ENCODE assay signal across 21 cellular contexts in genomic region chr2:20322527-20323300, GRCh38. TPM values are rescaled to one million over a fixed set of nuclear protein-coding genes. Genes with fewer than 3 reads are reported as not detected.
DNase-seq lines count a peak whose midpoint lies in the region; ATAC-seq, FAIRE-seq and TF ChIP-seq lines count a peak whose summit lies in the region.
"Had no signal": no experiment of that assay in that cellular context is flagged by ENCODE, and none has a peak within 500 bp of the region (broad histone marks: within the 10 kb centered on the region; RNA-seq: fewer than 3 reads in every experiment).

No MANE protein-coding gene starts in this region.

- H3K4me3 Mint-ChIP-seq in CD14-positive monocyte: no peak overlapping the region
- H3K4me3 Mint-ChIP-seq in CD8-positive, alpha-beta T cell: no peak overlapping the region
- H3K4me3 Mint-ChIP-seq in activated CD4-positive, alpha-beta memory T cell treated with anti-CD3 and anti-CD28 coated beads for 36 hours: no peak overlapping the region
- H3K4me3 Mint-ChIP-seq: brain had no signal

- peaks cover 53 to 74% of the 10 kb centered on the region in 2 donors for H3K36me3 Mint-ChIP-seq in CD14-positive monocyte
- peaks cover 73% of the 10 kb centered on the region for H3K36me3 Mint-ChIP-seq in CD8-positive, alpha-beta T cell
- H3K36me3 Mint-ChIP-seq in activated CD4-positive, alpha-beta memory T cell treated with anti-CD3 and anti-CD28 coated beads for 36 hours: peaks cover 47% of the 10 kb centered on the region

- peaks cover 5% of the 10 kb centered on the region for H3K4me1 Mint-ChIP-seq in CD14-positive monocyte
- H3K4me1 Mint-ChIP-seq in CD8-positive, alpha-beta T cell (ENCODE audit: low read depth): peaks cover 69% of the 10 kb centered on the region
- H3K4me1 Mint-ChIP-seq in activated CD4-positive, alpha-beta memory T cell treated with anti-CD3 and anti-CD28 coated beads for 36 hours (ENCODE audit: low read depth): peaks cover 60% of the 10 kb centered on the region

- H3K27me3 Mint-ChIP-seq in CD14-positive monocyte (ENCODE audit: low read depth in 3 of 3): no peaks in the 10 kb centered on the region
- H3K27me3 Mint-ChIP-seq in CD8-positive, alpha-beta T cell (ENCODE audit: low read depth): no peaks in the 10 kb centered on the region
- no peaks in the 10 kb centered on the region for H3K27me3 Mint-ChIP-seq in activated CD4-positive, alpha-beta memory T cell treated with anti-CD3 and anti-CD28 coated beads for 36 hours
- H3K27me3 Mint-ChIP-seq: brain had no signal

- H3K4me1 ChIP-seq in CD8-positive, alpha-beta T cell (ENCODE audit: insufficient read depth, low read length): peaks cover 29% of the 10 kb centered on the region
- H3K4me1 ChIP-seq in kidney (ENCODE audit: control insufficient read depth in 1 of 2, insufficient read depth in 1 of 2, low read depth in 1 of 2, low read length in 2 of 2): no peaks in the 10 kb centered on the region

- CTCF ChIA-PET in CD8-positive, alpha-beta T cell (lab: Charles Lee): interaction anchor here (0.8 to 1.3 kb wide), 3 partner anchors 27 to 59 kb away, joined by 3 read pairs; no protein-coding TSS in a partner anchor
- CTCF ChIA-PET in activated CD4-positive, alpha-beta memory T cell treated with anti-CD3 and anti-CD28 coated beads for 36 hours (lab: Charles Lee): interaction anchor here (1.5 kb wide), 1 partner anchor 320 kb away, joined by 4 read pairs; no protein-coding TSS in a partner anchor

- FAIRE-seq in kidney (lab: Jason Lieb, UNC): no peak
- FAIRE-seq: TTC549 had no signal

- H3K9me3 Mint-ChIP-seq in CD14-positive monocyte: no peaks in the 10 kb centered on the region
- H3K9me3 Mint-ChIP-seq in CD8-positive, alpha-beta T cell: no peaks in the 10 kb centered on the region
- H3K9me3 Mint-ChIP-seq in activated CD4-positive, alpha-beta memory T cell treated with anti-CD3 and anti-CD28 coated beads for 36 hours: no peaks in the 10 kb centered on the region
- H3K9me3 Mint-ChIP-seq: brain had no signal

- no peak for DNase-seq in CD14-positive monocyte (ENCODE audit: low spot score)
- no peak for DNase-seq in CD8-positive, alpha-beta T cell
- no peak for DNase-seq in activated CD4-positive, alpha-beta memory T cell treated with anti-CD3 and anti-CD28 coated beads for 36 hours
- DNase-seq in kidney: peak; percentile 9
- DNase-seq in NCI-H345 treated with DMSO at 0.1 percent for 48 hours (lab: John Stamatoyannopoulos, UW; ENCODE audit: unreplicated experiment): no peak
- DNase-seq in NAMALWA (ENCODE audit: low spot score): no peak
- DNase-seq in amniotic stem cell (lab: John Stamatoyannopoulos, UW): no peak
- DNase-seq in NCI-H2227 (lab: John Stamatoyannopoulos, UW; ENCODE audit: unreplicated experiment): no peak
- DNase-seq: activated effector memory CD4-positive, alpha-beta T cell treated with Interleukin-2 at 50 U/mL for 16 hours; erythroblast; left ventricle myocardium inferior; MG63; NCI-H2081 treated with DMSO at 0.1 percent for 48 hours; NCI-H774; psoas muscle; stimulated activated CD4-positive, alpha-beta T cell treated with anti-CD3 and anti-CD28 coated beads, Interleukin-4, amount 100 ng/mL, for 4 hours had no signal

- no peak overlapping the region for H3K9ac ChIP-seq in kidney (ENCODE audit: low read length in 2 of 2)

- H3K27ac ChIP-seq in CD8-positive, alpha-beta T cell (ENCODE audit: low read depth, low read length): no peak overlapping the region
- no peak overlapping the region for H3K27ac ChIP-seq in kidney (ENCODE audit: low read depth in 2 of 2, low read length in 2 of 2)
- H3K27ac ChIP-seq: coronary artery, left ventricle myocardium inferior, psoas muscle, SK-N-MC had no signal

- no peaks in the 10 kb centered on the region for H3K27me3 ChIP-seq in CD8-positive, alpha-beta T cell (ENCODE audit: insufficient read depth, low read length)
- H3K27me3 ChIP-seq: MG63 had no signal

- intact Hi-C loops in CD14-positive monocyte (cut with micrococcal nuclease) (no loop called here), kidney (cut with DNase I) (no loop called here)
- intact Hi-C loops in CD8-positive, alpha-beta T cell (cut with DNase I, micrococcal nuclease): no loop called here
- intact Hi-C loops in activated CD4-positive, alpha-beta memory T cell treated with anti-CD3 and anti-CD28 coated beads for 36 hours (cut with micrococcal nuclease): no loop called here

- ATAC-seq in CD8-positive, alpha-beta T cell: no peak
- ATAC-seq: psoas muscle had no signal

- no peaks in the 10 kb centered on the region for H3K9me3 ChIP-seq in CD8-positive, alpha-beta T cell (ENCODE audit: low read length)
- no peaks in the 10 kb centered on the region for H3K9me3 ChIP-seq in kidney (ENCODE audit: control insufficient read depth in 1 of 2, low read length in 2 of 2)
- H3K9me3 ChIP-seq: left ventricle myocardium inferior, MG63, psoas muscle had no signal

- H3K4me3 ChIP-seq in CD8-positive, alpha-beta T cell (ENCODE audit: low read depth, low read length): no peak overlapping the region
- H3K4me3 ChIP-seq in kidney (ENCODE audit: low read length in 2 of 2): no peak overlapping the region
- H3K4me3 ChIP-seq: coronary artery, left ventricle myocardium inferior, MG63, psoas muscle, SK-N-MC, smooth muscle cell had no signal

- H3K27ac Mint-ChIP-seq in CD14-positive monocyte: peak overlapping the region in 5 of 7 donors; percentile 21 to 65 (median 27)
- peak overlapping the region; percentile 73 for H3K27ac Mint-ChIP-seq in CD8-positive, alpha-beta T cell
- peak overlapping the region; percentile 28 for H3K27ac Mint-ChIP-seq in activated CD4-positive, alpha-beta memory T cell treated with anti-CD3 and anti-CD28 coated beads for 36 hours
- H3K27ac Mint-ChIP-seq: brain had no signal

- POLR2A ChIA-PET in CD8-positive, alpha-beta T cell (lab: Charles Lee): no interaction called here
- POLR2A ChIA-PET in activated CD4-positive, alpha-beta memory T cell treated with anti-CD3 and anti-CD28 coated beads for 36 hours (lab: Charles Lee): no interaction called here

- TF ChIP-seq CTCF in CD14-positive monocyte (IDR thresholded peaks at IDR 0.05) (no peak), kidney (IDR thresholded peaks at IDR 0.05; ENCODE audit: borderline replicate concordance, extremely low read depth, insufficient read depth) (no peak)
- no peak for TF ChIP-seq CTCF in CD8-positive, alpha-beta T cell (IDR thresholded peaks at IDR 0.05)

- H3K36me3 ChIP-seq in CD8-positive, alpha-beta T cell (ENCODE audit: insufficient read depth, low read length): peaks cover 27% of the 10 kb centered on the region
- H3K36me3 ChIP-seq in kidney (ENCODE audit: control insufficient read depth in 1 of 2, insufficient read depth in 2 of 2, low read length in 2 of 2): peaks cover 2 to 10% of the 10 kb centered on the region in 2 donors

RNA-seq across cellular contexts. Expression of gene PUM2, which starts 27.9 kb away (rescaled TPM):
- polyA plus RNA-seq in CD14-positive monocyte: 1 to 10 TPM; 7.2 to 8.3 TPM
- total RNA-seq in CD8-positive, alpha-beta T cell: 10 to 100 TPM; 91.3 to 93.5 TPM
- 100 to 1,000 TPM; 122 TPM for total RNA-seq in activated CD4-positive, alpha-beta memory T cell treated with anti-CD3 and anti-CD28 coated beads for 36 hours
- total RNA-seq in kidney: 94.3 TPM
- 22.0 TPM for polyA plus RNA-seq in kidney (ENCODE audit: insufficient read depth, low read depth, low replicate concordance)
